ENCODE assay signal across 8 cellular contexts in the genomic region with DNA sequence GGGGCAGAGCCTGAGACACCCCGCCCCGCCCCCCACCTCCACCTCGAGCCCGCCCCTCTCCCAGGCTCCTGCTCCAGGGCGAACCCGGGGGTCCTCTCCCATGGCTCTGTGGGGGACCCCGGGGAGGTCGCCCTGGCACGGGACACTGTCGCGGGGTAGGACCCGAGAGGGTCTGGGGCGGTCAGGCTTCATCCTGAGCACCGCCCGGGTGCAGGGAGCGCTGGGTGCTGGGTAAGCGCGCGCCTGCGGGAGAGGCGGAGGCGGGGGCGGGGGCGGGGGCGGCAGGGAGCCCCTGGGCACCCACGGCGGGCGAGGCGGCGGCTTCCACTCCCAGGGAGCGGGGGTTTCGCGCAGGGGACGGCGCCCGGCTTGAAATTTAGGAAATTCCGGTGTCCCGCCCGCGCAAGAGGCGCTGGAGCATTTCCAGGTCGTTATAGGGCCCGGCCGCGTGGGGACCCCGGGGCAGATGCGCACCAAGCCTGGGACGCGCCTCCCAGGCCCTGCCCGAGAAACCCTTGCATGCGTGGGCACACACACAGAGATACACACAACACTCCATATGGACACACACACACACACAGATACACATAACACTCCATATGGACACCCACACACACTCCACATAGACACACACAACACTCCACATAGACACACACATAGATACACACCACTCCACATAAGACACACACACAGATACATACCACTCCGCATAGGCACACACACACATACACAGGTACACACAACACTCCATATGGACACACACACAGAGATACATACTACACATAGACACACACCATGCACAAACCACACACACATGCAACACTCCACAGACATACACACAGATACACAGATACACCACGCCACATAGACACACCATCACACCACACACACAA. TPM values are rescaled to one million over a fixed set of nuclear protein-coding genes. Genes with fewer than 3 reads are reported as not detected.
DNase-seq lines count a peak whose midpoint lies in the region; ATAC-seq and TF ChIP-seq lines count a peak whose summit lies in the region.

No MANE protein-coding gene starts in this region.

- no peaks in the 10 kb centered on the region for H3K36me3 Mint-ChIP-seq in CD4-positive, alpha-beta T cell (ENCODE audit: low read depth)

- peaks cover 10% of the 10 kb centered on the region for H3K27me3 Mint-ChIP-seq in CD4-positive, alpha-beta T cell

- H3K4me3 ChIP-seq in iPS-11a (ENCODE audit: low read depth, low read length): peak overlapping the region; percentile 24

- no peak for TF ChIP-seq CTCF in CD4-positive, alpha-beta T cell (IDR thresholded peaks at IDR 0.05)

- DNase-seq in CD4-positive, alpha-beta T cell: peak in 6 of 10 experiments; percentile 28 to 54 (median 42)
- peak; percentile 78 for DNase-seq in activated T-cell treated with anti-CD3 and anti-CD28 coated beads, Interleukin-2, amount 50 U/mL, for 1 hour
- peak; percentile 25 for DNase-seq in stimulated activated CD8-positive, alpha-beta memory T cell treated with anti-CD3 and anti-CD28 coated beads, Interleukin-15, amount 100 ng/mL, for 24 hours (ENCODE audit: low read depth)
- DNase-seq in GM03348 (ENCODE audit: low spot score) (no peak), Ammon's horn (ENCODE audit: low spot score) (no peak), medulla oblongata (ENCODE audit: extremely low spot score) (no peak)

- no peaks in the 10 kb centered on the region for H3K27me3 ChIP-seq in CD4-positive, alpha-beta T cell (ENCODE audit: control insufficient read depth, insufficient read depth, low read length)

- peaks cover 6% of the 10 kb centered on the region for H3K9me3 Mint-ChIP-seq in CD4-positive, alpha-beta T cell

- CTCF ChIA-PET in CD4-positive, alpha-beta T cell (lab: Charles Lee): no interaction called here

- peaks cover 10% of the 10 kb centered on the region for H3K4me1 Mint-ChIP-seq in CD4-positive, alpha-beta T cell (ENCODE audit: low read depth)

- H3K9me3 ChIP-seq in CD4-positive, alpha-beta T cell (ENCODE audit: control insufficient read depth, low read length): peaks cover 14% of the 10 kb centered on the region

- POLR2A ChIA-PET in CD4-positive, alpha-beta T cell (lab: Charles Lee): interaction anchor here (1.3 kb wide), 1 partner anchor 34 kb away, joined by 5 read pairs; no protein-coding TSS in a partner anchor

- H3K4me3 Mint-ChIP-seq in CD4-positive, alpha-beta T cell: no peak overlapping the region

- peak; percentile 42 for ATAC-seq in CD4-positive, alpha-beta T cell (ENCODE audit: poor library complexity)
- peak; percentile 40 for ATAC-seq in HG03432 (IDR thresholded peaks at IDR 0.05; ENCODE audit: unreplicated experiment)

- no peak overlapping the region for H3K27ac ChIP-seq in CD4-positive, alpha-beta T cell (ENCODE audit: low read depth, low read length)

- intact Hi-C loops in CD4-positive, alpha-beta T cell (cut with DNase I, micrococcal nuclease): loop anchor here in 1 of 2 experiments (1.0 to 10.0 kb wide), 3 partner anchors 49 to 1136 kb away; partner anchors contain the start of genes COL6A1, LRRC3 and SLC19A1

- H3K27ac Mint-ChIP-seq in CD4-positive, alpha-beta T cell: no peak overlapping the region

RNA-seq across cellular contexts. Expression of gene SLC19A1, which starts 48.7 kb away (rescaled TPM):
- 10 to 100 TPM; 11.5 to 12.0 TPM for total RNA-seq in CD4-positive, alpha-beta T cell

RNA-seq across cellular contexts. Expression of gene PCBP3, which starts 52.6 kb away (rescaled TPM):
- total RNA-seq in CD4-positive, alpha-beta T cell: 1 to 10 TPM; 3.4 to 3.8 TPM

Comparison
In these comparisons a context has a peak if more than half of its experiments do, and no peak if none do; other contexts are left out.
1. DNase-seq: peak in CD4-positive, alpha-beta T cell (6 of 10), activated T-cell treated with anti-CD3 and anti-CD28 coated beads, Interleukin-2, amount 50 U/mL, for 1 hour (single experiment) and stimulated activated CD8-positive, alpha-beta memory T cell treated with anti-CD3 and anti-CD28 coated beads, Interleukin-15, amount 100 ng/mL, for 24 hours (single experiment); none in GM03348 (single experiment), Ammon's horn (single experiment) and medulla oblongata (single experiment).